17 cellular contexts compared by ENCODE assay signal in genomic region chr9:89493671-89494070, GRCh38. TPM values are rescaled to one million over a fixed set of nuclear protein-coding genes. Genes with fewer than 3 reads are reported as not detected.
DNase-seq lines count a peak whose midpoint lies in the region; ATAC-seq, FAIRE-seq and TF ChIP-seq lines count a peak whose summit lies in the region.
"Had no signal": no experiment of that assay in that cellular context is flagged by ENCODE, and none has a peak within 500 bp of the region (broad histone marks: within the 10 kb centered on the region; RNA-seq: fewer than 3 reads in every experiment).

No MANE protein-coding gene starts in this region.

- RAD21 ChIA-PET in GM12878 (lab: Charles Lee; ENCODE audit: unreplicated experiment): interaction anchor here (1.1 kb wide), 1 partner anchor 55 kb away, joined by 4 read pairs; no protein-coding TSS in a partner anchor

- H3K36me3 Mint-ChIP-seq in activated CD4-positive, alpha-beta T cell treated with anti-CD3 and anti-CD28 coated beads, Interleukin-2, amount 10 ng/mL, durations not matched to agents 24 days and 14 days (ENCODE audit: low read depth): peaks cover 59% of the 10 kb centered on the region
- H3K36me3 Mint-ChIP-seq in neural progenitor cell: peaks cover 21% of the 10 kb centered on the region

- SMC1A ChIA-PET in GM12878 (lab: Charles Lee; ENCODE audit: uncharacterized antibody, unreplicated experiment): interaction anchor here (1.0 to 1.9 kb wide), 2 partner anchors 50 to 55 kb away, joined by 4 to 8 read pairs; no protein-coding TSS in a partner anchor

- H3F3A ChIP-seq in neural progenitor cell (ENCODE audit: low read depth): peaks cover 15% of the 10 kb centered on the region

- H3K9me3 ChIP-seq in GM12878 (replicated peaks; ENCODE audit: control insufficient read depth, insufficient read depth, low read length): no peaks in the 10 kb centered on the region
- no peaks in the 10 kb centered on the region for H3K9me3 ChIP-seq in neural progenitor cell (ENCODE audit: low read depth)
- no peaks in the 10 kb centered on the region for H3K9me3 ChIP-seq in testis
- H3K9me3 ChIP-seq: A549, sigmoid colon had no signal

- peaks cover 93% of the 10 kb centered on the region for H3K79me2 ChIP-seq in GM12878 (ENCODE audit: control insufficient read depth, insufficient read depth, low read length)
- H3K79me2 ChIP-seq in neural progenitor cell (ENCODE audit: low read depth): peaks cover 86% of the 10 kb centered on the region

- peak overlapping the region; percentile 74; the same call in 1 of the 2 replicates for H3K4me2 ChIP-seq in GM12878 (ENCODE audit: control insufficient read depth, insufficient read depth)
- no peak overlapping the region for H3K4me2 ChIP-seq in neural progenitor cell
- H3K4me2 ChIP-seq: A549 had no signal

- no peaks in the 10 kb centered on the region for H3K27me3 Mint-ChIP-seq in activated CD4-positive, alpha-beta T cell treated with anti-CD3 and anti-CD28 coated beads, Interleukin-2, amount 10 ng/mL, durations not matched to agents 24 days and 14 days
- H3K27me3 Mint-ChIP-seq in neural progenitor cell (ENCODE audit: insufficient read depth, low read depth): peaks cover 6% of the 10 kb centered on the region

- H3K27me3 ChIP-seq in GM12878 (replicated peaks in 1 of 2; ENCODE audit: control insufficient read depth in 2 of 2, insufficient read depth in 2 of 2, low read length in 1 of 2) (no peaks in the 10 kb centered on the region), neural progenitor cell (no peaks in the 10 kb centered on the region), testis (no peaks in the 10 kb centered on the region)
- H3K27me3 ChIP-seq: sigmoid colon had no signal

- FAIRE-seq in GM12878 (lab: Jason Lieb, UNC): no peak
- FAIRE-seq: A549, bronchial epithelial cell had no signal

- peaks cover 72% of the 10 kb centered on the region for H3K4me1 Mint-ChIP-seq in activated CD4-positive, alpha-beta T cell treated with anti-CD3 and anti-CD28 coated beads, Interleukin-2, amount 10 ng/mL, durations not matched to agents 24 days and 14 days
- H3K4me1 Mint-ChIP-seq in neural progenitor cell: peaks cover 38% of the 10 kb centered on the region

- H4K20me1 ChIP-seq in GM12878 (ENCODE audit: control insufficient read depth, insufficient read depth) (peaks cover 8% of the 10 kb centered on the region; the same call in 1 of the 2 replicates), neural progenitor cell (ENCODE audit: low read depth) (peaks cover 60% of the 10 kb centered on the region)

- no peak overlapping the region for H2AFZ ChIP-seq in GM12878 (ENCODE audit: control insufficient read depth, low read depth, low read length)
- H2AFZ ChIP-seq in neural progenitor cell (replicated peaks): no peak overlapping the region

- H3K9ac ChIP-seq in GM12878 (ENCODE audit: control insufficient read depth, insufficient read depth, low read length): 0 out of 2 replicates have a peak overlapping the region, but pooled peaks have one; percentile 4
- no peak overlapping the region for H3K9ac ChIP-seq in neural progenitor cell

- peak overlapping the region; percentile 92 for H3K4me3 Mint-ChIP-seq in activated CD4-positive, alpha-beta T cell treated with anti-CD3 and anti-CD28 coated beads, Interleukin-2, amount 10 ng/mL, durations not matched to agents 24 days and 14 days
- no peak overlapping the region for H3K4me3 Mint-ChIP-seq in neural progenitor cell

- no peak for DNase-seq in activated CD4-positive, alpha-beta T cell treated with anti-CD3 and anti-CD28 coated beads, Interleukin-2, amount 10 ng/mL, durations not matched to agents 24 days and 14 days
- no peak for DNase-seq in activated CD4-positive, alpha-beta T cell treated with anti-CD3 and anti-CD28 coated beads for 48 hours
- peak; percentile 19 for DNase-seq in NCI-H69 (lab: John Stamatoyannopoulos, UW)
- DNase-seq in GM12878 (ENCODE audit: low read depth, low spot score): no peak
- DNase-seq in neural progenitor cell (ENCODE audit: low spot score): peak; percentile 34
- no peak for DNase-seq in testis
- DNase-seq in NCI-H1436 (lab: John Stamatoyannopoulos, UW): no peak
- DNase-seq in NCI-H1417 (lab: John Stamatoyannopoulos, UW): no peak
- DNase-seq: activated effector memory CD4-positive, alpha-beta T cell treated with Interleukin-2 at 50 U/mL for 16 hours; Calu3; foreskin keratinocyte; Karpas-422; sigmoid colon; stimulated activated CD4-positive, alpha-beta T cell treated with anti-CD3 and anti-CD28 coated beads, Interleukin-2, amount 100 ng/mL, for 48 hours had no signal

- H3K36me3 ChIP-seq in GM12878 (ENCODE audit: control insufficient read depth in 2 of 2, insufficient read depth in 2 of 2, low read length in 1 of 2) (peaks cover 0 to 5% of the 10 kb centered on the region in 2 experiments; a peak in 1 of 4 replicates), neural progenitor cell (no peaks in the 10 kb centered on the region), testis (ENCODE audit: low read depth, missing control alignments) (no peaks in the 10 kb centered on the region)
- H3K36me3 ChIP-seq: sigmoid colon had no signal

- intact Hi-C loops in activated CD4-positive, alpha-beta T cell treated with anti-CD3 and anti-CD28 coated beads, Interleukin-2, amount 10 ng/mL, durations not matched to agents 24 days and 14 days (cut with micrococcal nuclease): no loop called here
- intact Hi-C loops in GM12878 (cut with micrococcal nuclease; ENCODE audit: unreplicated experiment): loop anchor here (10.0 kb wide), 1 partner anchor 179 kb away; the partner anchor contains the start of genes CKS2 and SECISBP2
- intact Hi-C loops in testis (cut with DNase I; ENCODE audit: low total_unique reads): no loop called here

- TF ChIP-seq EP300 in GM12878 (IDR thresholded peaks at IDR 0.05; ENCODE audit: borderline replicate concordance in 1 of 2, control insufficient read depth in 1 of 2, low read depth in 2 of 2, low read length in 2 of 2): no peak

- POLR2A ChIA-PET in GM12878 (lab: Charles Lee): interaction anchor here (1.8 kb wide), 1 partner anchor 10 kb away, joined by 4 read pairs; no protein-coding TSS in a partner anchor

- no peak for TF ChIP-seq POLR2A in GM12878 (IDR thresholded peaks at IDR 0.05; ENCODE audit: low read depth, low read length)
- TF ChIP-seq POLR2A in testis (IDR thresholded peaks at IDR 0.05): no peak

- peak overlapping the region; percentile 79 for H3K27ac Mint-ChIP-seq in activated CD4-positive, alpha-beta T cell treated with anti-CD3 and anti-CD28 coated beads, Interleukin-2, amount 10 ng/mL, durations not matched to agents 24 days and 14 days
- H3K27ac Mint-ChIP-seq in neural progenitor cell: no peak overlapping the region

- H3K27ac ChIP-seq in GM12878 (ENCODE audit: control insufficient read depth, insufficient read depth) (no peak overlapping the region), neural progenitor cell (no peak overlapping the region), testis (no peak overlapping the region)
- H3K27ac ChIP-seq: A549, foreskin keratinocyte, sigmoid colon, SK-N-MC had no signal

- CTCF ChIA-PET in GM12878 (lab: Yijun Ruan, JAX): interaction anchor here (1.1 kb wide), 1 partner anchor 55 kb away, joined by 5 read pairs; no protein-coding TSS in a partner anchor

- in situ Hi-C loops in GM12878 (cut with MboI): no loop called here

- BruUV-seq in GM12878 (replicated peaks; lab: Mats Ljungman, UMichigan): no TSS peak

- no peaks in the 10 kb centered on the region for H3K9me3 Mint-ChIP-seq in activated CD4-positive, alpha-beta T cell treated with anti-CD3 and anti-CD28 coated beads, Interleukin-2, amount 10 ng/mL, durations not matched to agents 24 days and 14 days
- peaks cover 3% of the 10 kb centered on the region for H3K9me3 Mint-ChIP-seq in neural progenitor cell

- no peak for TF ChIP-seq RAD21 in GM12878 (IDR thresholded peaks at IDR 0.05; ENCODE audit: insufficient read depth, low read depth, low read length)

- 60% methylated on average over 2 of the region's 2 CpGs for WGBS in GM12878 (ENCODE audit: insufficient coverage, insufficient replicate concordance, low lambda C conversion rate, missing lambda C conversion rate)
- 57 to 58% methylated on average over 2 of the region's 2 CpGs for WGBS in testis, 2 donors

- ATAC-seq in GM12878: no peak
- ATAC-seq: A549, foreskin keratinocyte had no signal

- peak overlapping the region; percentile 99 for H3K4me3 ChIP-seq in GM12878
- no peak overlapping the region for H3K4me3 ChIP-seq in neural progenitor cell
- no peak overlapping the region for H3K4me3 ChIP-seq in testis
- H3K4me3 ChIP-seq: A549, sigmoid colon, SK-N-MC had no signal

- TF ChIP-seq CTCF in GM12878 (IDR thresholded peaks at IDR 0.05 in 2 of 3, conservative IDR thresholded peaks at IDR 0.05 in 1 of 3; ENCODE audit: control insufficient read depth in 2 of 3, extremely low read depth in 1 of 3, insufficient read depth in 1 of 3, low read depth in 3 of 3, low read length in 3 of 3) (no peak), neural progenitor cell (IDR thresholded peaks at IDR 0.05) (no peak), testis (IDR thresholded peaks at IDR 0.05) (no peak)

- H3K4me1 ChIP-seq in GM12878 (ENCODE audit: control insufficient read depth, insufficient read depth, low read length): peaks cover 51% of the 10 kb centered on the region
- H3K4me1 ChIP-seq in neural progenitor cell: peaks cover 36% of the 10 kb centered on the region
- peaks cover 29% of the 10 kb centered on the region for H3K4me1 ChIP-seq in testis
- H3K4me1 ChIP-seq: foreskin keratinocyte had no signal

RNA-seq across cellular contexts. Expression of gene SEMA4D, which starts 4.2 kb away (rescaled TPM):
- 368 and 370 TPM in 2 replicates for total RNA-seq in activated CD4-positive, alpha-beta T cell treated with anti-CD3 and anti-CD28 coated beads, Interleukin-2, amount 10 ng/mL, durations not matched to agents 24 days and 14 days
- 179 and 180 TPM in 2 replicates for total RNA-seq in GM12878 (2013; cell fraction: nucleolus; rRNA removed)
- 42.2 and 49.8 TPM in 2 replicates for total RNA-seq in GM12878 (2014; rRNA removed)
- total RNA-seq in GM12878 (2014; rRNA removed; fragmentation: Illumina TruSeq; extraction: Trizol): 34.9 and 40.6 TPM in 2 replicates
- total RNA-seq in GM12878 (2021): 120 and 136 TPM in 2 replicates
- polyA plus RNA-seq in GM12878 (2011; ENCODE audit: low read depth): 38.6 TPM
- polyA plus RNA-seq in GM12878 (2011; rRNA removed): 24.7 and 30.8 TPM in 2 replicates
- polyA plus RNA-seq in GM12878 (2011; cell fraction: cytosol; rRNA removed): 36.3 and 42.2 TPM in 2 replicates
- 273 and 286 TPM in 2 replicates for polyA plus RNA-seq in GM12878 (2011; cell fraction: nucleus; rRNA removed)
- 68.5 and 75.6 TPM in 2 replicates for polyA plus RNA-seq in GM12878 (2012)
- polyA plus RNA-seq in GM12878 (2014; fragmentation: Illumina TruSeq; extraction: Trizol): 31.9 and 57.1 TPM in 2 replicates
- 10 to 100 TPM; 15.1 to 22.7 TPM for polyA plus RNA-seq in GM12878 (2014; fragmentation: Nextera tagmentation; extraction: Ambion mirVana)
- 55.0 and 64.8 TPM in 2 replicates for polyA plus RNA-seq in GM12878 (2014; rRNA removed)
- 10 to 100 TPM; 35.1 to 44.1 TPM for polyA plus RNA-seq in GM12878 (2016; fragmentation: Nextera tagmentation; extraction: Ambion mirVana)
- polyA minus RNA-seq in GM12878 (2011; rRNA and poly(A)+ RNA removed): 35.0 and 57.4 TPM in 2 replicates
- 40.2 and 46.0 TPM in 2 replicates for polyA minus RNA-seq in GM12878 (2011; cell fraction: cytosol; rRNA and poly(A)+ RNA removed)
- polyA minus RNA-seq in GM12878 (2011; cell fraction: nucleus; rRNA and poly(A)+ RNA removed): 77.4 and 123 TPM in 2 replicates
- total RNA-seq in neural progenitor cell (ENCODE audit: low replicate concordance): 19.1 and 24.9 TPM in 2 replicates
- total RNA-seq in testis: 10 to 100 TPM; 38.7 to 53.1 TPM
- 26.2 TPM for polyA plus RNA-seq in testis (ENCODE audit: insufficient read depth, low read depth, low replicate concordance)

Comparison
In these comparisons a context has a peak if more than half of its experiments do, and no peak if none do; other contexts are left out.
1. DNase-seq: peak in NCI-H69 (single experiment) and neural progenitor cell (single experiment); none in activated CD4-positive, alpha-beta T cell treated with anti-CD3 and anti-CD28 coated beads, Interleukin-2, amount 10 ng/mL, durations not matched to agents 24 days and 14 days (single experiment), activated CD4-positive, alpha-beta T cell treated with anti-CD3 and anti-CD28 coated beads for 48 hours (single experiment), GM12878 (single experiment), testis (single experiment), NCI-H1436 (single experiment) and NCI-H1417 (0 of 3).